Comparison of ENCODE assay signal across 8 cellular contexts in genomic region chr2:141554810-141555209, GRCh38.
DNase-seq lines count a peak whose midpoint lies in the region; TF ChIP-seq lines count a peak whose summit lies in the region.

No MANE protein-coding gene starts in this region.

- no peaks in the 10 kb centered on the region for H3K27me3 Mint-ChIP-seq in activated naive CD4-positive, alpha-beta T cell treated with anti-CD3 and anti-CD28 coated beads, Interleukin-2, amount 10 ng/mL, durations not matched to agents 7 days and 5 days

- H2AFZ ChIP-seq in GM23248 = no peak overlapping the region

- H3K4me3 ChIP-seq in GM23248 (no peak overlapping the region), LNCaP clone FGC (ENCODE audit: low read depth, low read length) (no peak overlapping the region), WERI-Rb-1 (ENCODE audit: low read depth, low read length) (no peak overlapping the region)

- H3K27ac Mint-ChIP-seq in activated naive CD4-positive, alpha-beta T cell treated with anti-CD3 and anti-CD28 coated beads, Interleukin-2, amount 10 ng/mL, durations not matched to agents 7 days and 5 days = no peak overlapping the region

- TF ChIP-seq CTCF in GM10266 (IDR thresholded peaks at IDR 0.05; ENCODE audit: control insufficient read depth, insufficient read depth, low read depth, missing control alignments) (peak; percentile 61), LNCaP clone FGC (IDR thresholded peaks at IDR 0.05; ENCODE audit: control insufficient read depth, extremely low read depth, insufficient read depth) (peak; percentile 73), WERI-Rb-1 (IDR thresholded peaks at IDR 0.05; ENCODE audit: low read depth, low read length) (peak; percentile 64)

- H4K20me1 ChIP-seq in GM23248 (ENCODE audit: insufficient read depth) = no peaks in the 10 kb centered on the region

- no peaks in the 10 kb centered on the region for H3K36me3 Mint-ChIP-seq in activated naive CD4-positive, alpha-beta T cell treated with anti-CD3 and anti-CD28 coated beads, Interleukin-2, amount 10 ng/mL, durations not matched to agents 7 days and 5 days

- DNase-seq in GM10266 (ENCODE audit: extremely low spot score) = peak; percentile 12
- peak; percentile 38 for DNase-seq in GM23248
- DNase-seq in LNCaP clone FGC (ENCODE audit: low read depth) = peak; percentile 41
- DNase-seq in WERI-Rb-1 = peak; percentile 34
- peak; percentile 35 for DNase-seq in iPS-NIHi11 (ENCODE audit: low spot score)
- DNase-seq in activated naive CD4-positive, alpha-beta T cell (lab: John Stamatoyannopoulos, UW) = no peak
- DNase-seq in posterior cingulate gyrus = no peak
- DNase-seq in activated naive CD4-positive, alpha-beta T cell treated with anti-CD3 and anti-CD28 coated beads, Interleukin-2, amount 10 ng/mL, durations not matched to agents 7 days and 5 days = no peak

- no peaks in the 10 kb centered on the region for H3K79me2 ChIP-seq in GM23248 (ENCODE audit: insufficient read depth)

- no peaks in the 10 kb centered on the region for H3K9me2 ChIP-seq in GM23248 (ENCODE audit: insufficient read depth)

- H3K9me3 ChIP-seq in GM23248 (ENCODE audit: low read depth) = no peaks in the 10 kb centered on the region
- H3K9me3 ChIP-seq in WERI-Rb-1 (ENCODE audit: severe bottlenecking) = no peaks in the 10 kb centered on the region

- intact Hi-C loops in posterior cingulate gyrus (cut with DNase I) = no loop called here

- in situ Hi-C loops in GM23248 (cut with MboI) = no loop called here

- H3K4me2 ChIP-seq in GM23248 (ENCODE audit: unreplicated experiment) = no peak overlapping the region

- no peak overlapping the region for H3K4me3 Mint-ChIP-seq in activated naive CD4-positive, alpha-beta T cell treated with anti-CD3 and anti-CD28 coated beads, Interleukin-2, amount 10 ng/mL, durations not matched to agents 7 days and 5 days

- H3K9ac ChIP-seq in GM23248 = no peak overlapping the region

- peaks cover 8% of the 10 kb centered on the region; the same call in 1 of the 2 replicates for H3K4me1 ChIP-seq in GM23248 (ENCODE audit: insufficient read depth)

- no peaks in the 10 kb centered on the region for H3K9me3 Mint-ChIP-seq in activated naive CD4-positive, alpha-beta T cell treated with anti-CD3 and anti-CD28 coated beads, Interleukin-2, amount 10 ng/mL, durations not matched to agents 7 days and 5 days

- H3K4me1 Mint-ChIP-seq in activated naive CD4-positive, alpha-beta T cell treated with anti-CD3 and anti-CD28 coated beads, Interleukin-2, amount 10 ng/mL, durations not matched to agents 7 days and 5 days = no peaks in the 10 kb centered on the region

- 12 to 16% methylated on average over 3 of the region's 3 CpGs for WGBS in GM23248 (ENCODE audit: low coverage in 1 of 2, low lambda C conversion rate in 2 of 2, missing lambda C conversion rate in 2 of 2), 2 experiments

- CTCF ChIA-PET in activated naive CD4-positive, alpha-beta T cell treated with anti-CD3 and anti-CD28 coated beads, Interleukin-2, amount 10 ng/mL, durations not matched to agents 7 days and 5 days (lab: Charles Lee) = interaction anchor here (0.6 to 1.5 kb wide), 3 partner anchors 9 to 18 kb away, joined by 3 read pairs; no protein-coding TSS in a partner anchor

- H3F3A ChIP-seq in GM23248 (ENCODE audit: insufficient read depth) = no peaks in the 10 kb centered on the region

- H3K27ac ChIP-seq in GM23248 (no peak overlapping the region), WERI-Rb-1 (no peak overlapping the region)

- H3K27me3 ChIP-seq in GM23248 (replicated peaks; ENCODE audit: insufficient read depth) = no peaks in the 10 kb centered on the region; the same call in 1 of the 2 replicates
- H3K27me3 ChIP-seq in WERI-Rb-1 (ENCODE audit: insufficient read depth, low read depth, severe bottlenecking) = no peaks in the 10 kb centered on the region

- no peaks in the 10 kb centered on the region for H3K36me3 ChIP-seq in GM23248 (ENCODE audit: low read depth)
- H3K36me3 ChIP-seq in WERI-Rb-1 = no peaks in the 10 kb centered on the region

Comparison
In these comparisons a context has a peak if more than half of its experiments do, and no peak if none do; other contexts are left out.
1. DNase-seq: peak in GM10266 (single experiment), GM23248 (single experiment), LNCaP clone FGC (single experiment), WERI-Rb-1 (single experiment) and iPS-NIHi11 (single experiment); none in activated naive CD4-positive, alpha-beta T cell (0 of 4), posterior cingulate gyrus (0 of 10) and activated naive CD4-positive, alpha-beta T cell treated with anti-CD3 and anti-CD28 coated beads, Interleukin-2, amount 10 ng/mL, durations not matched to agents 7 days and 5 days (single experiment).
2. Peak in every context shown above with its lines, with median percentiles within 50 percentile points of each other: CTCF ChIP-seq.